In the genomic region with DNA sequence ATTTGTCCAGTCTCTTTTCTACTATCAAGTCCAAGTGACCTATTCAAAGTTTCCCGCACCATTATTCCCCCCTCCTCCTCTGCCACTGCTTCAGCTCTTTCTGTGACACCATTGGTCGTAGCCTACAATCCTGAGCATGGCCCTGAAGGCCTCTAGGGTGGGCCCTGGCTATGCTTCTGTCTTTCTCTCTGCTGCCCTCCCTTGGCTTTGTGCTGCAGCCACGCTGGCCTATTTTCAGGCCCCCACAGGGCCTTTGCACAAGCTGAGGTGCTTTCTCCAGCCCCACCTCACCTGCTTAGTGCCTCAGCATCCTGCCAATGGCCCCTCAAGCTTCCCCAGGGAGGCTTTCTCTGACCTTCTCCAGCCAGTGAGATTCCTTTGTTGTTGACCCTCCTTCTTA, we compare ENCODE assay signal across 24 cellular contexts.
"Had no signal": no experiment of that assay in that cellular context is flagged by ENCODE, and none has a peak within 500 bp of the region (broad histone marks: within the 10 kb centered on the region; RNA-seq: fewer than 3 reads in every experiment).

No MANE protein-coding gene starts in this region.

- H3K27ac ChIP-seq: breast epithelium, colonic mucosa, esophagus squamous epithelium, gastroesophageal sphincter, testis, vagina, VCaP had no signal

- H3K4me1 ChIP-seq: breast epithelium, colonic mucosa had no signal

- H3K27me3 Mint-ChIP-seq: activated naive CD8-positive, alpha-beta T cell treated with anti-CD3 and anti-CD28 coated beads for 36 hours; central memory CD8-positive, alpha-beta T cell had no signal

- H3K36me3 Mint-ChIP-seq: activated naive CD8-positive, alpha-beta T cell treated with anti-CD3 and anti-CD28 coated beads for 36 hours; stimulated activated naive B cell treated with anti-CD40 and anti-IgM and Interleukin-4, amounts not matched to agents 10 μg/mL and 1 μg/mL and 100 μg/mL, for 72 hours had no signal

- H3K4me3 Mint-ChIP-seq: activated CD8-positive, alpha-beta T cell treated with anti-CD3 and anti-CD28 coated beads, Interleukin-2, amount 10 ng/mL, durations not matched to agents 7 days and 5 days; activated naive CD8-positive, alpha-beta T cell treated with anti-CD3 and anti-CD28 coated beads for 36 hours; activated T-cell treated with anti-CD3 and anti-CD28 coated beads, Interleukin-2, amount 50 U/mL, for 4 hours; central memory CD8-positive, alpha-beta T cell; nephron progenitor cell; stimulated activated naive B cell treated with anti-CD40 and anti-IgM and Interleukin-4, amounts not matched to agents 10 μg/mL and 1 μg/mL and 100 μg/mL, for 72 hours had no signal

- H3K27me3 ChIP-seq: colonic mucosa, esophagus squamous epithelium, gastroesophageal sphincter, testis, vagina had no signal

- H3K9me3 ChIP-seq: breast epithelium, colonic mucosa, esophagus squamous epithelium, gastroesophageal sphincter, testis, vagina had no signal

- H3K4me1 Mint-ChIP-seq: central memory CD8-positive, alpha-beta T cell had no signal

- H3K9me3 Mint-ChIP-seq: activated naive CD8-positive, alpha-beta T cell treated with anti-CD3 and anti-CD28 coated beads for 36 hours; activated T-cell treated with anti-CD3 and anti-CD28 coated beads, Interleukin-2, amount 50 U/mL, for 4 hours; central memory CD8-positive, alpha-beta T cell; nephron progenitor cell; stimulated activated naive B cell treated with anti-CD40 and anti-IgM and Interleukin-4, amounts not matched to agents 10 μg/mL and 1 μg/mL and 100 μg/mL, for 72 hours had no signal

- ATAC-seq: activated CD8-positive, alpha-beta T cell treated with anti-CD3 and anti-CD28 coated beads, Interleukin-2, amount 10 ng/mL, durations not matched to agents 7 days and 5 days; activated T-cell treated with anti-CD3 and anti-CD28 coated beads, Interleukin-2, amount 50 U/mL, for 4 hours; gastroesophageal sphincter; left colon; stimulated activated naive B cell treated with anti-CD40 and anti-IgM and Interleukin-4, amounts not matched to agents 10 μg/mL and 1 μg/mL and 100 μg/mL, for 72 hours had no signal

- DNase-seq: activated CD4-positive, alpha-beta T cell treated with anti-CD3 and anti-CD28 coated beads for 1 hour; activated CD4-positive, alpha-beta T cell treated with anti-CD3 and anti-CD28 coated beads, Interleukin-2, amount 50 U/mL, for 1 hour; activated CD8-positive, alpha-beta T cell treated with anti-CD3 and anti-CD28 coated beads, Interleukin-2, amount 10 ng/mL, durations not matched to agents 7 days and 5 days; activated naive CD4-positive, alpha-beta T cell treated with Interleukin-2 at 50 U/mL for 16 hours; activated naive CD8-positive, alpha-beta T cell treated with anti-CD3 and anti-CD28 coated beads for 36 hours; activated T-cell treated with anti-CD3 and anti-CD28 coated beads, Interleukin-2, amount 50 U/mL, for 4 hours; colonic mucosa; esophagus squamous epithelium; head of caudate nucleus; hypothalamus; islet precursor cell; left colon; mesenchymal stem cell; nephron progenitor cell; stimulated activated CD4-positive, alpha-beta T cell treated with anti-CD3 and anti-CD28 coated beads, Interleukin-2, amount 100 ng/mL, for 48 hours; stimulated activated CD8-positive, alpha-beta memory T cell treated with anti-CD3 and anti-CD28 coated beads, Interleukin-4, amount 100 ng/mL, for 48 hours; stimulated activated naive B cell treated with anti-CD40 and anti-IgM and Interleukin-4, amounts not matched to agents 10 μg/mL and 1 μg/mL and 100 μg/mL, for 72 hours; testis; trophoblast cell had no signal

- H3K27ac Mint-ChIP-seq: activated CD8-positive, alpha-beta T cell treated with anti-CD3 and anti-CD28 coated beads, Interleukin-2, amount 10 ng/mL, durations not matched to agents 7 days and 5 days; activated naive CD8-positive, alpha-beta T cell treated with anti-CD3 and anti-CD28 coated beads for 36 hours; nephron progenitor cell; stimulated activated naive B cell treated with anti-CD40 and anti-IgM and Interleukin-4, amounts not matched to agents 10 μg/mL and 1 μg/mL and 100 μg/mL, for 72 hours had no signal
